In genomic region chr18:49858309-49859005, GRCh38 we compare ENCODE assay signal across 8 cellular contexts. TPM values are rescaled to one million over a fixed set of nuclear protein-coding genes. Genes with fewer than 3 reads are reported as not detected.
DNase-seq lines count a peak whose midpoint lies in the region; ATAC-seq, FAIRE-seq and TF ChIP-seq lines count a peak whose summit lies in the region.

No MANE protein-coding gene starts in this region.

- no peaks in the 10 kb centered on the region for H3K27me3 ChIP-seq in bronchial epithelial cell (ENCODE audit: control insufficient read depth, insufficient read depth, low read length)

- peak; percentile 29 for DNase-seq in NK-92 treated with Interleukin-12 subunit alpha and Interleukin-12 subunit beta, amount 100 ng/mL, for 24 hours (lab: John Stamatoyannopoulos, UW)
- DNase-seq in NK-92 (lab: John Stamatoyannopoulos, UW; ENCODE audit: unreplicated experiment) = no peak
- peak; percentile 55 for DNase-seq in NCI-H2029 (lab: John Stamatoyannopoulos, UW)
- DNase-seq in bronchial epithelial cell (ENCODE audit: low read depth) = peak; percentile 65
- DNase-seq in islet precursor cell = peak; percentile 82
- peak; percentile 54 for DNase-seq in stimulated activated CD4-positive, alpha-beta T cell treated with anti-CD3 and anti-CD28 coated beads, Interleukin-1b, Interleukin-23, amount 100 ng/mL, for 48 hours

- TF ChIP-seq CTCF in VCaP (conservative IDR thresholded peaks at IDR 0.05) (peak; percentile 95), bronchial epithelial cell (IDR thresholded peaks at IDR 0.05; ENCODE audit: insufficient read depth, low read length, severe bottlenecking) (peak; percentile 86)

- H3K27ac ChIP-seq in VCaP = peak overlapping the region; percentile 85

- peak; percentile 87 for FAIRE-seq in bronchial epithelial cell (lab: Jason Lieb, UNC)

- H3K36me3 ChIP-seq in bronchial epithelial cell (ENCODE audit: control insufficient read depth, insufficient read depth, low read length) = no peaks in the 10 kb centered on the region

- no peak overlapping the region for H3K4me3 ChIP-seq in bronchial epithelial cell (ENCODE audit: low read depth, low read length)

- no peak for ATAC-seq in HG03196 (IDR thresholded peaks at IDR 0.05; ENCODE audit: unreplicated experiment)

RNA-seq across cellular contexts. Expression of gene ACAA2, which starts 45.1 kb away (rescaled TPM):
- total RNA-seq in bronchial epithelial cell = 10.3 and 11.0 TPM in 2 replicates
